In genomic region chr19:2436384-2436783, GRCh38 we compare ENCODE assay signal across 35 cellular contexts.
"Had no signal": no experiment of that assay in that cellular context is flagged by ENCODE, and none has a peak within 500 bp of the region (broad histone marks: within the 10 kb centered on the region; RNA-seq: fewer than 3 reads in every experiment).

No MANE protein-coding gene starts in this region.

- H3K4me3 ChIP-seq: MG63 had no signal

- H3K27ac ChIP-seq: KMS-11 had no signal

- H3K27me3 ChIP-seq: MG63 had no signal

- DNase-seq: Karpas-422, Kasumi-1, KBM-7, KG1, MG63, MM.1S, MV-4-11, NCI-H1048, NCI-H1092, NCI-H1092 treated with DMSO at 0.1 percent for 48 hours, NCI-H1105, NCI-H1105 treated with DMSO at 0.1 percent for 48 hours, NCI-H1417, NCI-H1417 treated with DMSO at 0.1 percent for 48 hours, NCI-H1436, NCI-H1436 treated with DMSO at 0.1 percent for 48 hours, NCI-H146, NCI-H1694, NCI-H1694 treated with DMSO at 0.1 percent for 48 hours, NCI-H187, NCI-H187 treated with DMSO at 0.1 percent for 48 hours, NCI-H1930, NCI-H2029, NCI-H2029 treated with DMSO at 0.1 percent for 48 hours, NCI-H2081, NCI-H2081 treated with DMSO at 0.1 percent for 48 hours, NCI-H2107, NCI-H2171, NCI-H2171 treated with DMSO at 0.1 percent for 48 hours, NCI-H2227 treated with DMSO at 0.1 percent for 48 hours, NCI-H226, NCI-H345, NCI-H446, NCI-H446 treated with DMSO at 0.1 percent for 48 hours had no signal

- H3K9me3 ChIP-seq: MG63 had no signal
